ENCODE assay signal across 1 cellular context in genomic region chr10:22321156-22321711, GRCh38.
TF ChIP-seq lines count a peak whose summit lies in the region.

No MANE protein-coding gene starts in this region.

TF ChIP-seq in K562, 482 proteins besides CTCF, POLR2A, EP300 and RAD21 (continued from another document and continues in another):
- TF ChIP-seq AFF1 (IDR thresholded peaks at IDR 0.05; ENCODE audit: low read depth in 1 of 2, partially characterized antibody in 2 of 2): no peak
- peak; percentile 91 for TF ChIP-seq CXXC5 (CRISPR knock-in tag; IDR thresholded peaks at IDR 0.05)
- TF ChIP-seq U2AF1 (optimal IDR thresholded peaks at IDR 0.05; ENCODE audit: low read depth, low read length): peak; percentile 88
- peak; percentile 65; the same call in 1 of the 2 replicates for TF ChIP-seq HNRNPL (IDR thresholded peaks at IDR 0.05; ENCODE audit: low read depth, low read length)
- TF ChIP-seq MLLT1 (IDR thresholded peaks at IDR 0.05): peak in 1 of 2 experiments; percentile 80; a peak in 2 of 4 replicates
- peak; percentile 47; the same call in 1 of the 2 replicates for TF ChIP-seq ZBTB7A (IDR thresholded peaks at IDR 0.05; ENCODE audit: borderline replicate concordance, control insufficient read depth, low read depth, low read length)
- peak; percentile 45; the same call in 1 of the 2 replicates for TF ChIP-seq ZNF740 (CRISPR knock-in tag; IDR thresholded peaks at IDR 0.05)
- TF ChIP-seq ZNF740 (tag; IDR thresholded peaks at IDR 0.05): peak in 1 of 2 experiments; percentile 75; a peak in 2 of 4 replicates
- peak; percentile 76 for TF ChIP-seq HNRNPLL (IDR thresholded peaks at IDR 0.05; ENCODE audit: low read depth, low read length, poor library complexity, severe bottlenecking)
- peak; percentile 65 for TF ChIP-seq TAF1 (IDR thresholded peaks at IDR 0.05; ENCODE audit: control insufficient read depth, extremely low read depth, insufficient read depth, low read length, severe bottlenecking)
- peak; percentile 74; the same call in 1 of the 2 replicates for TF ChIP-seq CBX1 (IDR thresholded peaks at IDR 0.05; ENCODE audit: low read depth)
- no peak for TF ChIP-seq GTF3C2 (IDR thresholded peaks at IDR 0.05; ENCODE audit: borderline replicate concordance, extremely low read depth, insufficient read length)
- no peak for TF ChIP-seq SIRT6 (IDR thresholded peaks at IDR 0.05; ENCODE audit: low read depth, low read length)
- TF ChIP-seq MBD2 (IDR thresholded peaks at IDR 0.05; ENCODE audit: borderline replicate concordance, low read depth): peak; percentile 52; the same call in 1 of the 2 replicates
- no peak for TF ChIP-seq SLC30A9 (CRISPR knock-in tag; IDR thresholded peaks at IDR 0.05)
- peak; percentile 59 for TF ChIP-seq GMEB1 (CRISPR knock-in tag; IDR thresholded peaks at IDR 0.05)
- TF ChIP-seq RBM25 (IDR thresholded peaks at IDR 0.05; ENCODE audit: low read depth, low read length, severe bottlenecking): peak; percentile 99
- no peak for TF ChIP-seq FOXP4 (CRISPR knock-in tag; IDR thresholded peaks at IDR 0.05; ENCODE audit: borderline replicate concordance)
- peak; percentile 88 to 91 for TF ChIP-seq UBTF (IDR thresholded peaks at IDR 0.05; ENCODE audit: borderline replicate concordance in 1 of 2, low read depth in 2 of 2, low read length in 2 of 2)
- peak; percentile 17; the same call in 1 of the 2 replicates for TF ChIP-seq KLF16 (IDR thresholded peaks at IDR 0.05)
- no peak for TF ChIP-seq MXI1 (IDR thresholded peaks at IDR 0.05; ENCODE audit: low read depth, low read length)
- TF ChIP-seq GTF2E2 (tag; IDR thresholded peaks at IDR 0.05): 0 out of 2 replicates have a peak, but pooled peaks have one; percentile 47
- no peak for TF ChIP-seq BMI1 (IDR thresholded peaks at IDR 0.05; ENCODE audit: low read length)
- no peak for TF ChIP-seq ZNF609 (CRISPR knock-in tag; IDR thresholded peaks at IDR 0.05; ENCODE audit: borderline replicate concordance)
- TF ChIP-seq NONO (IDR thresholded peaks at IDR 0.05; ENCODE audit: low read depth in 2 of 2, low read length in 1 of 2): peak; percentile 31 to 70; a peak in 1 of 4 replicates
- TF ChIP-seq ZNF324 (CRISPR knock-in tag; IDR thresholded peaks at IDR 0.05): no peak
- no peak for TF ChIP-seq ZNF280A (IDR thresholded peaks at IDR 0.05; ENCODE audit: low read depth, partially characterized antibody)
- 0 out of 2 replicates have a peak, but pooled peaks have one; percentile 48 for TF ChIP-seq ZSCAN32 (CRISPR knock-in tag; IDR thresholded peaks at IDR 0.05)
- TF ChIP-seq FIP1L1 (IDR thresholded peaks at IDR 0.05; ENCODE audit: low read depth, low read length, poor library complexity, severe bottlenecking): peak; percentile 98
- no peak for TF ChIP-seq PRMT5 (CRISPR knock-in tag; IDR thresholded peaks at IDR 0.05)
